ENCODE assay signal across 8 cellular contexts in the genomic region with DNA sequence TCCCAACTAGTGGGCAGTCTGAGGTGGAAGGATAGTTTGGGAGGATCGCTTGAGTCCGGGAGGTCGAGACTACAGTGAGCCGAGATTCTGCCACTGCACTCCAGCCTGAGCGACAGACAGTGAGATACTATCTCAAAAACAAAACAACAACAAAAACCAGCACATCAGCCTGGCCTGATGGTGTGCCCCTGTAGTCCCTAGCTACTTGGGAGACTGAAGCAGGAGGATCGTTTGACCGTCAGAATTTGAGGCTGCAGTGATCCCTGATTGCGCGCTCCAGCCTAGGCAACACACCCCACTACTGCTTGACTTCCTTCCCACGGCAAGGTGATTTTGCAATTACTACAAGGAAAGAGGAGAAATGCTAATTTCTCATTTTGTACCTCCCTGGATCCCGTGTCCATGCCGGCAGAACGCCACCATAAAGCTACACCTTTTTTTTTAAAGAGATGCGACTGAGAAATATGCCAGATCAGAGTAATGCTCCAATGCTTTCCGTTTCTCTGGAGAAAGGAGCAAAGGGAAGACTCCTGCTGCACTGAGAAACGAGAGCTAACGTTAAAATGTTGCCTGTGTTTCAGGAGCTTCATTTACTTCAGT. TPM values are rescaled to one million over a fixed set of nuclear protein-coding genes. Genes with fewer than 3 reads are reported as not detected.
DNase-seq lines count a peak whose midpoint lies in the region; ATAC-seq and TF ChIP-seq lines count a peak whose summit lies in the region.

No MANE protein-coding gene starts in this region.

- peak; percentile 35 for DNase-seq in ACHN
- no peak for DNase-seq in WTC11 (ENCODE audit: low spot score)
- DNase-seq in fibroblast of villous mesenchyme (ENCODE audit: low read depth), result peak; percentile 41
- DNase-seq in neuronal stem cell (ENCODE audit: low spot score), result peak; percentile 1
- no peak for DNase-seq in NCI-H2107 (lab: John Stamatoyannopoulos, UW)
- DNase-seq in retina, result no peak

- H3K36me3 ChIP-seq in neuronal stem cell (replicated peaks in 1 of 2; ENCODE audit: control insufficient read depth in 2 of 2, insufficient read depth in 2 of 2, low read length in 2 of 2), result peaks cover 0 to 26% of the 10 kb centered on the region in 2 donors

- no peaks in the 10 kb centered on the region for H3K9me3 ChIP-seq in neuronal stem cell (replicated peaks in 1 of 2; ENCODE audit: control insufficient read depth in 2 of 2, insufficient read depth in 1 of 2, low read depth in 1 of 2, low read length in 2 of 2)

- H3K9me3 Mint-ChIP-seq in WTC11, result no peaks in the 10 kb centered on the region

- H3K79me1 ChIP-seq in neuronal stem cell (ENCODE audit: low read depth, low read length), result no peaks in the 10 kb centered on the region

- no peaks in the 10 kb centered on the region for H3K27me3 Mint-ChIP-seq in WTC11 (ENCODE audit: low read depth)

- no peak overlapping the region for H3K4ac ChIP-seq in neuronal stem cell (ENCODE audit: low read length)

- no peak overlapping the region for H3K23ac ChIP-seq in neuronal stem cell (ENCODE audit: low read depth, low read length, poor library complexity)

- H3K27ac ChIP-seq in neuronal stem cell (replicated peaks; ENCODE audit: low read length), result no peak overlapping the region

- WGBS in neuronal stem cell (ENCODE audit: extremely low coverage in 2 of 2, insufficient read length in 2 of 2, insufficient replicate concordance in 1 of 2), 2 donors, result no CpG with 5 or more reads among the region's 17 CpGs

- H3K4me3 ChIP-seq in fibroblast of villous mesenchyme (ENCODE audit: low read depth, low read length), result peak overlapping the region; percentile 97
- H3K4me3 ChIP-seq in neuronal stem cell (ENCODE audit: low read length in 2 of 2), result peak overlapping the region; percentile 83 to 93

- no peak overlapping the region for H2BK15ac ChIP-seq in neuronal stem cell (ENCODE audit: low read length)

- no peak overlapping the region for H3K9ac ChIP-seq in neuronal stem cell (ENCODE audit: low read depth, low read length, poor library complexity)

- no peak overlapping the region for H3K18ac ChIP-seq in neuronal stem cell (ENCODE audit: low read length)

- peak overlapping the region; percentile 99 for H3K4me3 Mint-ChIP-seq in WTC11

- no peaks in the 10 kb centered on the region for H3K27me3 ChIP-seq in neuronal stem cell (ENCODE audit: control insufficient read depth in 3 of 3, insufficient read depth in 3 of 3, low read depth in 1 of 3, low read length in 3 of 3)

- H4K91ac ChIP-seq in neuronal stem cell (ENCODE audit: low read depth, low read length, poor library complexity), result no peak overlapping the region

- CTCF ChIA-PET in WTC11 (lab: Charles Lee), result interaction anchor here (1.2 kb wide), 1 partner anchor 9 kb away, joined by 3 read pairs; no protein-coding TSS in a partner anchor

- no peak overlapping the region for H2BK12ac ChIP-seq in neuronal stem cell (ENCODE audit: low read length)

- peak overlapping the region; percentile 47 for H3K4me2 ChIP-seq in neuronal stem cell (ENCODE audit: insufficient read depth, low read length, poor library complexity, severe bottlenecking)

- H2AK5ac ChIP-seq in neuronal stem cell (ENCODE audit: low read depth, low read length), result no peak overlapping the region

- H3K4me1 ChIP-seq in neuronal stem cell (ENCODE audit: control insufficient read depth in 2 of 2, insufficient read depth in 1 of 2, low read depth in 1 of 2, low read length in 2 of 2), result no peaks in the 10 kb centered on the region

- peak overlapping the region; percentile 93 for H2AFZ ChIP-seq in neuronal stem cell (ENCODE audit: low read length)

- POLR2A ChIA-PET in WTC11 (lab: Charles Lee), result no interaction called here

- no peak overlapping the region for H2BK5ac ChIP-seq in neuronal stem cell (ENCODE audit: low read length)

- H3K27ac Mint-ChIP-seq in WTC11, result peak overlapping the region; percentile 97

- ATAC-seq in GM18498 (IDR thresholded peaks at IDR 0.05; ENCODE audit: unreplicated experiment), result peak; percentile 16
- ATAC-seq in HG03439 (IDR thresholded peaks at IDR 0.05; ENCODE audit: unreplicated experiment), result peak; percentile 11
- ATAC-seq in WTC11, result peak; percentile 10

- H4K8ac ChIP-seq in neuronal stem cell (ENCODE audit: low read depth, low read length), result peak overlapping the region; percentile 78

- H2BK120ac ChIP-seq in neuronal stem cell (ENCODE audit: low read depth, low read length), result no peak overlapping the region

- peaks cover 17% of the 10 kb centered on the region for H3K4me1 Mint-ChIP-seq in WTC11

- H3K14ac ChIP-seq in neuronal stem cell (ENCODE audit: low read length), result no peak overlapping the region

- H3K36me3 Mint-ChIP-seq in WTC11, result peaks cover 11% of the 10 kb centered on the region

- TF ChIP-seq CTCF in WTC11 (IDR thresholded peaks at IDR 0.05) (no peak), fibroblast of villous mesenchyme (IDR thresholded peaks at IDR 0.05; ENCODE audit: insufficient read depth, low read depth, low read length) (no peak)

- in situ Hi-C loops in ACHN (cut with HindIII; ENCODE audit: low pct_ligation_motif_present, low pct_unique_long_range_greater_than_20kb, low sequenced_read_pairs), result no loop called here

TF ChIP-seq in WTC11, 78 proteins besides CTCF, POLR2A, EP300 and RAD21 (continues in another document):
- TF ChIP-seq ZNF423 (CRISPR knock-in tag; IDR thresholded peaks at IDR 0.05) (no peak), NR3C1 (CRISPR knock-in tag; conservative IDR thresholded peaks at IDR 0.05; ENCODE audit: low read depth) (no peak), ZNF416 (CRISPR knock-in tag; IDR thresholded peaks at IDR 0.05) (no peak), ETV6 (CRISPR knock-in tag; IDR thresholded peaks at IDR 0.05) (peak; percentile 57; the same call in 1 of the 2 replicates), MAX (CRISPR knock-in tag; IDR thresholded peaks at IDR 0.05) (no peak), CREB1 (CRISPR knock-in tag; IDR thresholded peaks at IDR 0.05) (no peak), SOX15 (CRISPR knock-in tag; IDR thresholded peaks at IDR 0.05) (no peak), KAT7 (CRISPR knock-in tag; IDR thresholded peaks at IDR 0.05; ENCODE audit: borderline replicate concordance) (no peak)
- TF ChIP-seq, protein P1, sequence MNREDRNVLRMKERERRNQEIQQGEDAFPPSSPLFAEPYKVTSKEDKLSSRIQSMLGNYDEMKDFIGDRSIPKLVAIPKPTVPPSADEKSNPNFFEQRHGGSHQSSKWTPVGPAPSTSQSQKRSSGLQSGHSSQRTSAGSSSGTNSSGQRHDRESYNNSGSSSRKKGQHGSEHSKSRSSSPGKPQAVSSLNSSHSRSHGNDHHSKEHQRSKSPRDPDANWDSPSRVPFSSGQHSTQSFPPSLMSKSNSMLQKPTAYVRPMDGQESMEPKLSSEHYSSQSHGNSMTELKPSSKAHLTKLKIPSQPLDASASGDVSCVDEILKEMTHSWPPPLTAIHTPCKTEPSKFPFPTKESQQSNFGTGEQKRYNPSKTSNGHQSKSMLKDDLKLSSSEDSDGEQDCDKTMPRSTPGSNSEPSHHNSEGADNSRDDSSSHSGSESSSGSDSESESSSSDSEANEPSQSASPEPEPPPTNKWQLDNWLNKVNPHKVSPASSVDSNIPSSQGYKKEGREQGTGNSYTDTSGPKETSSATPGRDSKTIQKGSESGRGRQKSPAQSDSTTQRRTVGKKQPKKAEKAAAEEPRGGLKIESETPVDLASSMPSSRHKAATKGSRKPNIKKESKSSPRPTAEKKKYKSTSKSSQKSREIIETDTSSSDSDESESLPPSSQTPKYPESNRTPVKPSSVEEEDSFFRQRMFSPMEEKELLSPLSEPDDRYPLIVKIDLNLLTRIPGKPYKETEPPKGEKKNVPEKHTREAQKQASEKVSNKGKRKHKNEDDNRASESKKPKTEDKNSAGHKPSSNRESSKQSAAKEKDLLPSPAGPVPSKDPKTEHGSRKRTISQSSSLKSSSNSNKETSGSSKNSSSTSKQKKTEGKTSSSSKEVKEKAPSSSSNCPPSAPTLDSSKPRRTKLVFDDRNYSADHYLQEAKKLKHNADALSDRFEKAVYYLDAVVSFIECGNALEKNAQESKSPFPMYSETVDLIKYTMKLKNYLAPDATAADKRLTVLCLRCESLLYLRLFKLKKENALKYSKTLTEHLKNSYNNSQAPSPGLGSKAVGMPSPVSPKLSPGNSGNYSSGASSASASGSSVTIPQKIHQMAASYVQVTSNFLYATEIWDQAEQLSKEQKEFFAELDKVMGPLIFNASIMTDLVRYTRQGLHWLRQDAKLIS (CRISPR knock-in tag; IDR thresholded peaks at IDR 0.05; ENCODE audit: borderline replicate concordance), result 0 out of 2 replicates have a peak, but pooled peaks have one; percentile 0
- TF ChIP-seq, protein P2, sequence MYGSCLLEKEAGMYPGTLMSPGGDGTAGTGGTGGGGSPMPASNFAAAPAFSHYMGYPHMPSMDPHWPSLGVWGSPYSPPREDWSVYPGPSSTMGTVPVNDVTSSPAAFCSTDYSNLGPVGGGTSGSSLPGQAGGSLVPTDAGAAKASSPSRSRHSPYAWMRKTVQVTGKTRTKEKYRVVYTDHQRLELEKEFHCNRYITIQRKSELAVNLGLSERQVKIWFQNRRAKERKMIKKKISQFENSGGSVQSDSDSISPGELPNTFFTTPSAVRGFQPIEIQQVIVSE (CRISPR knock-in tag; IDR thresholded peaks at IDR 0.05; ENCODE audit: borderline replicate concordance), result no peak

RNA-seq across cellular contexts. Expression of gene SCFD1, which starts 0.7 kb away (rescaled TPM):
- total RNA-seq in WTC11 (2021) (69.1 to 79.1 TPM (median 77.5 TPM) in 3 replicates), fibroblast of villous mesenchyme (149 and 203 TPM in 2 replicates)
- polyA plus RNA-seq in neuronal stem cell (2013, experiment 1 of 2), result 106 TPM
- polyA plus RNA-seq in neuronal stem cell (2013, experiment 2 of 2), result 108 TPM

Comparison
In these comparisons a context has a peak if more than half of its experiments do, and no peak if none do; other contexts are left out.
1. DNase-seq: peak in ACHN (single experiment), fibroblast of villous mesenchyme (single experiment) and neuronal stem cell (single experiment); none in WTC11 (single experiment), NCI-H2107 (single experiment) and retina (single experiment).
2. Peak in every context shown above with its lines, with median percentiles within 50 percentile points of each other: ATAC-seq.